Comparison of ENCODE assay signal across 27 cellular contexts in the genomic region with DNA sequence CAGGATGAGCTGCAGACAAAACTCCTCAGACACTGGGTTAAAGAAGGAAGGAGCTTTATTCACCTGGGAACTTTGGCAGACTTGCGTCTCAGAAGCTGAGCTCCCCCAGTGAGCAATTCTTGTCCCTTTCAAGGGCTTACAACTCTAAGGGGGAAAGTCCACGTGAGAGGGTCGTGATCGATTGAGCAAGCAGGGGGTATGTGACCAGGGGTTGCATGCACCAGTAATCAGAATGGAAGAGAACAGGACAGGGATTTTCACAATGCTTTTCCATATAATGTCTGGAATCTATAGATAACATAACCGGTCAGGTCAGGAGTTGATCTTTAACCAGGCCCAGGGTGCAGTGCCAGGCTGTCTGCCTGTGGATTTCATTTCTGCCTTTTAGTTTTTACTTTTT.
"Had no signal": no experiment of that assay in that cellular context is flagged by ENCODE, and none has a peak within 500 bp of the region (broad histone marks: within the 10 kb centered on the region; RNA-seq: fewer than 3 reads in every experiment).

No MANE protein-coding gene starts in this region.

- H3K27me3 Mint-ChIP-seq: naive thymus-derived CD4-positive, alpha-beta T cell had no signal

- H3K4me3 ChIP-seq: coronary artery, dorsolateral prefrontal cortex, esophagus squamous epithelium, gastrocnemius medialis, heart right ventricle, left lung, lower lobe of right lung had no signal

- ATAC-seq: esophagus mucosa; gastrocnemius medialis; heart right ventricle; left colon; left lung; left ventricle myocardium superior; lower lobe of right lung; naive thymus-derived CD4-positive, alpha-beta T cell had no signal

- H3K4me1 Mint-ChIP-seq: immature natural killer cell; naive thymus-derived CD4-positive, alpha-beta T cell had no signal

- H3K27ac Mint-ChIP-seq: immature natural killer cell; naive thymus-derived CD4-positive, alpha-beta T cell had no signal

- H3K27ac ChIP-seq: coronary artery, dorsolateral prefrontal cortex, epithelial cell of prostate, esophagus squamous epithelium, gastrocnemius medialis, heart right ventricle, left lung, lower lobe of right lung had no signal

- H3K4me1 ChIP-seq: esophagus squamous epithelium, gastrocnemius medialis, heart right ventricle, left lung, lower lobe of right lung had no signal

- H3K27me3 ChIP-seq: dorsolateral prefrontal cortex, esophagus squamous epithelium, gastrocnemius medialis, heart right ventricle, left lung had no signal

- H3K4me3 Mint-ChIP-seq: immature natural killer cell; naive thymus-derived CD4-positive, alpha-beta T cell had no signal

- H3K36me3 Mint-ChIP-seq: immature natural killer cell; naive thymus-derived CD4-positive, alpha-beta T cell had no signal

- DNase-seq: dermis blood vessel endothelial cell; dorsolateral prefrontal cortex; effector CD4-positive, alpha-beta T cell; effector memory CD4-positive, alpha-beta T cell; erythroblast; esophagus squamous epithelium; foreskin fibroblast; foreskin melanocyte; gastrocnemius medialis; glutamatergic neuron; head of caudate nucleus; heart right ventricle; hypothalamus; immature natural killer cell; islet precursor cell; kidney; kidney glomerular epithelial cell; left colon; left lung; left ventricle myocardium superior; lower lobe of right lung; mesendoderm; midbrain; naive thymus-derived CD4-positive, alpha-beta T cell had no signal

- H3K9me3 ChIP-seq: esophagus squamous epithelium, gastrocnemius medialis, left lung, lower lobe of right lung had no signal

- H3K36me3 ChIP-seq: esophagus squamous epithelium, gastrocnemius medialis, heart right ventricle, left lung, lower lobe of right lung had no signal
